Comparison of ENCODE assay signal across 4 cellular contexts in genomic region chr11:129786112-129786416, GRCh38. TPM values are rescaled to one million over a fixed set of nuclear protein-coding genes. Genes with fewer than 3 reads are reported as not detected.
"Had no signal": no experiment of that assay in that cellular context is flagged by ENCODE, and none has a peak within 500 bp of the region (broad histone marks: within the 10 kb centered on the region; RNA-seq: fewer than 3 reads in every experiment).

No MANE protein-coding gene starts in this region.

RNA-seq across cellular contexts. Expression of gene TMEM45B, which starts 29.6 kb away (rescaled TPM):
- total RNA-seq: GM23248, H4, HFFc6, HT1080 had no signal
- polyA plus RNA-seq: GM23248 had no signal
